In genomic region chr1:44820328-44820944, GRCh38 we compare ENCODE assay signal across 7 cellular contexts. TPM values are rescaled to one million over a fixed set of nuclear protein-coding genes. Genes with fewer than 3 reads are reported as not detected.
DNase-seq lines count a peak whose midpoint lies in the region; ATAC-seq and TF ChIP-seq lines count a peak whose summit lies in the region.
"Had no signal": no experiment of that assay in that cellular context is flagged by ENCODE, and none has a peak within 500 bp of the region (broad histone marks: within the 10 kb centered on the region; RNA-seq: fewer than 3 reads in every experiment).

No MANE protein-coding gene starts in this region.

- no peaks in the 10 kb centered on the region for H3K27me3 Mint-ChIP-seq in neural crest cell (ENCODE audit: low read depth)

- H3K4me3 ChIP-seq in brain microvascular endothelial cell (ENCODE audit: low read depth, low read length): peak overlapping the region; percentile 65

- peak overlapping the region; percentile 100 for H3K27ac Mint-ChIP-seq in neural crest cell (ENCODE audit: unreplicated experiment)

- no peak for DNase-seq in brain microvascular endothelial cell
- DNase-seq in neural crest cell (ENCODE audit: low read depth, low spot score): no peak
- no peak for DNase-seq in SKM-1 treated with dmso at 0.1 percent for 144 hours (lab: John Stamatoyannopoulos, UW; ENCODE audit: unreplicated experiment)

- H3K4me3 Mint-ChIP-seq in neural crest cell: peak overlapping the region; percentile 87

- no peaks in the 10 kb centered on the region for H3K9me3 Mint-ChIP-seq in neural crest cell

- in situ Hi-C loops in brain microvascular endothelial cell (cut with HindIII; ENCODE audit: low pct_ligation_motif_present, low sequenced_read_pairs): no loop called here

- H3K27ac ChIP-seq in brain microvascular endothelial cell: peak overlapping the region; percentile 99

- no peaks in the 10 kb centered on the region for H3K27me3 ChIP-seq in brain microvascular endothelial cell (replicated peaks)

- no peaks in the 10 kb centered on the region for H3K36me3 Mint-ChIP-seq in neural crest cell (ENCODE audit: low read depth)

- TF ChIP-seq CTCF in brain microvascular endothelial cell (IDR thresholded peaks at IDR 0.05; ENCODE audit: low read depth, low read length, missing control alignments) (no peak), neural crest cell (conservative IDR thresholded peaks at IDR 0.05) (no peak)

- ATAC-seq in GM21717 (IDR thresholded peaks at IDR 0.05; ENCODE audit: unreplicated experiment): peak; percentile 1
- no peak for ATAC-seq in GM18498 (IDR thresholded peaks at IDR 0.05; ENCODE audit: unreplicated experiment)
- no peak for ATAC-seq in HG02840 (IDR thresholded peaks at IDR 0.05; ENCODE audit: low FRiP score, unreplicated experiment)

- peaks cover 4% of the 10 kb centered on the region for H3K36me3 ChIP-seq in brain microvascular endothelial cell (replicated peaks)

- peaks cover 31% of the 10 kb centered on the region for H3K4me1 Mint-ChIP-seq in neural crest cell

RNA-seq across cellular contexts. Expression of gene BTBD19, which starts 12.1 kb away (rescaled TPM):
- total RNA-seq in neural crest cell: 5.5 and 6.5 TPM in 2 replicates

RNA-seq across cellular contexts. Expression of gene DYNLT4, which starts 13.3 kb away (rescaled TPM):
- total RNA-seq in neural crest cell: not detected in 2 replicates

RNA-seq across cellular contexts. Expression of gene PLK3, which starts 20.3 kb away (rescaled TPM):
- 15.3 and 15.7 TPM in 2 replicates for total RNA-seq in neural crest cell

RNA-seq across cellular contexts. Expression of gene PTCH2, which starts 22.6 kb away (rescaled TPM):
- total RNA-seq in neural crest cell: 1.4 and 2.0 TPM in 2 replicates

RNA-seq across cellular contexts. Expression of gene BEST4, which starts 32.5 kb away (rescaled TPM):
- total RNA-seq in neural crest cell: 0.14 and 0.23 TPM in 2 replicates
- total RNA-seq: RPMI7951 had no signal
